Comparison of ENCODE assay signal across 8 cellular contexts in genomic region chr10:80133221-80133620, GRCh38. TPM values are rescaled to one million over a fixed set of nuclear protein-coding genes. Genes with fewer than 3 reads are reported as not detected.
DNase-seq lines count a peak whose midpoint lies in the region; ATAC-seq and TF ChIP-seq lines count a peak whose summit lies in the region.

No MANE protein-coding gene starts in this region.

- TF ChIP-seq CTCF in AG10803 (conservative IDR thresholded peaks at IDR 0.05; ENCODE audit: low read length) (no peak), adrenal gland (IDR thresholded peaks at IDR 0.05) (no peak)

- ATAC-seq in HG02798 (IDR thresholded peaks at IDR 0.05; ENCODE audit: poor library complexity, unreplicated experiment) (no peak), GM18517 (IDR thresholded peaks at IDR 0.05; ENCODE audit: unreplicated experiment) (no peak)

- H3K4me3 ChIP-seq in AG10803 (ENCODE audit: low read length) (peak overlapping the region; percentile 70), adrenal gland (peak overlapping the region in 1 of 4 donors; percentile 58)

- no peak for TF ChIP-seq POLR2A in adrenal gland (IDR thresholded peaks at IDR 0.05)

- 38 to 46% (median 43%) methylated on average over 6 of the region's 6 CpGs for WGBS in adrenal gland, 4 donors

- H3K4me1 ChIP-seq in adrenal gland (replicated peaks in 1 of 2) = peaks cover 0 to 5% of the 10 kb centered on the region in 2 donors

- H3K9me3 ChIP-seq in adrenal gland (replicated peaks in 1 of 3) = no peaks in the 10 kb centered on the region

- peak; percentile 68 for DNase-seq in AG10803 (ENCODE audit: low read depth)
- peak in 1 of 7 donors; percentile 26 for DNase-seq in adrenal gland
- DNase-seq in cardiac septum (ENCODE audit: low spot score) = peak; percentile 64
- peak; percentile 89 for DNase-seq in posterior vena cava (ENCODE audit: low spot score)
- no peak for DNase-seq in SIG-M5 treated with dmso at 0.1 percent for 504 hours (lab: John Stamatoyannopoulos, UW; ENCODE audit: unreplicated experiment)
- DNase-seq in stimulated activated CD4-positive, alpha-beta T cell treated with anti-CD3 and anti-CD28 coated beads, Interleukin-2, amount 100 ng/mL, for 48 hours = no peak

- intact Hi-C loops in adrenal gland (cut with DNase I) (no loop called here), cardiac septum (cut with DNase I) (loop anchor here (5.0 kb wide), 1 partner anchor 56 kb away; the partner anchor contains the start of gene TMEM254), posterior vena cava (cut with DNase I) (no loop called here)

- peak overlapping the region in 4 of 5 donors; percentile 3 to 88 (median 49) for H3K27ac ChIP-seq in adrenal gland

- H3K36me3 ChIP-seq in adrenal gland (replicated peaks in 1 of 2) = no peaks in the 10 kb centered on the region

- H3K27me3 ChIP-seq in adrenal gland = peaks cover 4% of the 10 kb centered on the region

RNA-seq across cellular contexts. Expression of gene PLAC9, which starts 0.7 kb away (rescaled TPM):
- total RNA-seq in adrenal gland (10 to 100 TPM; 11.7 to 26.9 (median 24.0) TPM), cardiac septum (30.4 TPM), posterior vena cava (100 to 1,000 TPM in 1 of 2 donors, 10 to 100 TPM in 1; 62.4 to 155 TPM)
- polyA plus RNA-seq in adrenal gland = 10 to 100 TPM in 2 of 3 donors, 1 to 10 TPM in 1; 1.8 to 67.6 (median 61.4) TPM

RNA-seq across cellular contexts. Expression of gene TMEM254, which starts 54.8 kb away (rescaled TPM):
- 10 to 100 TPM in 7 of 8 donors, 1 to 10 TPM in 1; 8.8 to 34.3 (median 27.2) TPM for total RNA-seq in adrenal gland
- polyA plus RNA-seq in adrenal gland = 10 to 100 TPM; 10.2 to 47.2 (median 11.8) TPM
- total RNA-seq in cardiac septum = 7.1 TPM
- 10 to 100 TPM in 1 of 2 donors, 1 to 10 TPM in 1; 8.2 to 12.3 TPM for total RNA-seq in posterior vena cava

Comparison
In these comparisons a context has a peak if more than half of its experiments do, and no peak if none do; other contexts are left out.
1. DNase-seq: peak in AG10803 (single experiment), cardiac septum (single experiment) and posterior vena cava (single experiment); none in SIG-M5 treated with dmso at 0.1 percent for 504 hours (single experiment) and stimulated activated CD4-positive, alpha-beta T cell treated with anti-CD3 and anti-CD28 coated beads, Interleukin-2, amount 100 ng/mL, for 48 hours (0 of 2).